ENCODE assay signal across 11 cellular contexts in genomic region chr11:4025248-4025956, GRCh38.
DNase-seq lines count a peak whose midpoint lies in the region; ATAC-seq and TF ChIP-seq lines count a peak whose summit lies in the region.
"Had no signal": no experiment of that assay in that cellular context is flagged by ENCODE, and none has a peak within 500 bp of the region (broad histone marks: within the 10 kb centered on the region; RNA-seq: fewer than 3 reads in every experiment).

No MANE protein-coding gene starts in this region.

- no peaks in the 10 kb centered on the region for H3K36me3 ChIP-seq in sigmoid colon

- peak; percentile 25 for DNase-seq in COR-L47 (lab: John Stamatoyannopoulos, UW)
- peak; percentile 19 for DNase-seq in astrocyte of the spinal cord (ENCODE audit: low read depth, low spot score)
- DNase-seq in left ventricle myocardium superior: no peak
- DNase-seq in sigmoid colon: no peak
- DNase-seq in NCI-H187 treated with DMSO at 0.1 percent for 48 hours (lab: John Stamatoyannopoulos, UW): no peak
- DNase-seq in 8988T: no peak
- DNase-seq: activated CD4-positive, CD25-positive, alpha-beta regulatory T cell treated with anti-CD3 and anti-CD28 coated beads, Interleukin-2, amount 50 U/mL, for 72 hours; DMS79; stimulated activated CD4-positive, alpha-beta T cell treated with anti-CD3 and anti-CD28 coated beads, Interleukin-4, amount 100 ng/mL, for 24 hours had no signal

- 72 to 90% methylated on average over 3 of the region's 3 CpGs for WGBS in sigmoid colon, 2 donors

- ATAC-seq in left ventricle myocardium superior: peak; percentile 75
- ATAC-seq in HG02759 (IDR thresholded peaks at IDR 0.05; ENCODE audit: unreplicated experiment): no peak
- no peak for ATAC-seq in GM18520 (IDR thresholded peaks at IDR 0.05; ENCODE audit: unreplicated experiment)

- H3K27me3 ChIP-seq in sigmoid colon: no peaks in the 10 kb centered on the region

- TF ChIP-seq EP300 in sigmoid colon (IDR thresholded peaks at IDR 0.05): no peak

- H3K4me3 ChIP-seq in astrocyte of the spinal cord (ENCODE audit: low read depth, low read length) (no peak overlapping the region), sigmoid colon (no peak overlapping the region)

- no peak for TF ChIP-seq CTCF in astrocyte of the spinal cord (IDR thresholded peaks at IDR 0.05; ENCODE audit: low read depth, low read length)
- no peak for TF ChIP-seq CTCF in sigmoid colon (IDR thresholded peaks at IDR 0.05)

- peak overlapping the region; percentile 64 to 84 (median 76) for H3K27ac ChIP-seq in sigmoid colon

- intact Hi-C loops in left ventricle myocardium superior (cut with micrococcal nuclease): no loop called here
- intact Hi-C loops in sigmoid colon (cut with DNase I): no loop called here

- no peaks in the 10 kb centered on the region for H3K9me3 ChIP-seq in sigmoid colon

- no peak for TF ChIP-seq POLR2A in sigmoid colon (IDR thresholded peaks at IDR 0.05)

- in situ Hi-C loops in astrocyte of the spinal cord (cut with HindIII; ENCODE audit: low sequenced_read_pairs): no loop called here

- H3K4me1 ChIP-seq in sigmoid colon: peaks cover 0 to 38% (median 35%) of the 10 kb centered on the region in 4 donors

Comparison
In these comparisons a context has a peak if more than half of its experiments do, and no peak if none do; other contexts are left out.
1. DNase-seq: peak in COR-L47 (single experiment) and astrocyte of the spinal cord (single experiment); none in left ventricle myocardium superior (single experiment), sigmoid colon (single experiment), NCI-H187 treated with DMSO at 0.1 percent for 48 hours (single experiment) and 8988T (single experiment).